Comparison of ENCODE assay signal across 8 cellular contexts in genomic region chr1:86913896-86914634, GRCh38. TPM values are rescaled to one million over a fixed set of nuclear protein-coding genes. Genes with fewer than 3 reads are reported as not detected.
A peak's percentile ranks its signal among the peaks of the same experiment; 100 is the strongest.
DNase-seq lines count a peak whose midpoint lies in the region; TF ChIP-seq lines count a peak whose summit lies in the region.

Gene SELENOF (minus strand): TSS chr1:86914126. CDS start chr1:86914111, 15 bp downstream.

- H3K9me3 ChIP-seq in SJSA1 (replicated peaks) (no peaks in the 10 kb centered on the region), neuron (ENCODE audit: low read length) (no peaks in the 10 kb centered on the region), subcutaneous abdominal adipose tissue (ENCODE audit: control insufficient read depth in 5 of 5, low read length in 5 of 5) (no peaks in the 10 kb centered on the region)

- H2AFZ ChIP-seq in neuron (ENCODE audit: low read depth, low read length): peak within 1 kb of the TSS; percentile 82

- DNase-seq in GM04503 (ENCODE audit: low read depth) (peak; percentile 100), HFF-Myc (ENCODE audit: extremely low read depth, low read depth) (peak; percentile 100), MV-4-11 (lab: John Stamatoyannopoulos, UW) (peak; percentile 100), SJSA1 (ENCODE audit: low read depth in 1 of 2, low spot score in 2 of 2) (peak; percentile 99 to 100), foreskin melanocyte (peak; percentile 100)
- DNase-seq in activated naive CD4-positive, alpha-beta T cell (lab: John Stamatoyannopoulos, UW): peak; percentile 92 to 99 (median 98)

- no peak for TF ChIP-seq CTCF in HFF-Myc (IDR thresholded peaks at IDR 0.05; ENCODE audit: low read depth, low read length, missing control alignments)

- H3K27ac ChIP-seq in SJSA1 (peak within 1 kb of the TSS; percentile 92), subcutaneous abdominal adipose tissue (ENCODE audit: low read depth, low read length) (peak within 1 kb of the TSS; percentile 97)

- H3K9ac ChIP-seq in subcutaneous abdominal adipose tissue (ENCODE audit: low read length in 5 of 5): peak within 1 kb of the TSS; percentile 85 to 100 (median 96)

- H3K4me3 ChIP-seq in HFF-Myc (replicated peaks; ENCODE audit: low read depth, low read length): peak within 1 kb of the TSS; percentile 100
- H3K4me3 ChIP-seq in SJSA1: peak within 1 kb of the TSS; percentile 61
- H3K4me3 ChIP-seq in neuron (ENCODE audit: low read length): peak within 1 kb of the TSS; percentile 98
- peak within 1 kb of the TSS; percentile 95 to 100 (median 99) for H3K4me3 ChIP-seq in subcutaneous abdominal adipose tissue (ENCODE audit: low read depth in 1 of 5, low read length in 5 of 5)

- H3K36me3 ChIP-seq in SJSA1 (peaks cover 3% of the 10 kb centered on the region; the same call in 1 of the 2 replicates), neuron (ENCODE audit: insufficient read depth, low read length) (peaks cover 6% of the 10 kb centered on the region), subcutaneous abdominal adipose tissue (ENCODE audit: control insufficient read depth in 5 of 5, insufficient read depth in 5 of 5, low read length in 5 of 5) (peaks cover 0 to 5% (median 4%) of the 10 kb centered on the region in 5 donors)

- peaks cover 12% of the 10 kb centered on the region; the same call in 1 of the 2 replicates for H3K4me1 ChIP-seq in SJSA1 (replicated peaks)
- H3K4me1 ChIP-seq in neuron (ENCODE audit: insufficient read depth, low read length): peaks cover 17% of the 10 kb centered on the region
- peaks cover 8 to 32% (median 29%) of the 10 kb centered on the region in 5 donors for H3K4me1 ChIP-seq in subcutaneous abdominal adipose tissue (ENCODE audit: control insufficient read depth in 5 of 5, insufficient read depth in 5 of 5, low read length in 5 of 5)

- H3K27me3 ChIP-seq in SJSA1 (replicated peaks): no peaks in the 10 kb centered on the region
- H3K27me3 ChIP-seq in neuron (ENCODE audit: insufficient read depth, low read length): no peaks in the 10 kb centered on the region
- H3K27me3 ChIP-seq in subcutaneous abdominal adipose tissue (ENCODE audit: control insufficient read depth in 5 of 5, insufficient read depth in 4 of 5, low read length in 5 of 5): no peaks in the 10 kb centered on the region

RNA-seq across cellular contexts. Expression of gene SELENOF, which starts in this region (rescaled TPM):
- 309 and 313 TPM in 2 replicates for total RNA-seq in SJSA1 (2014; rRNA removed; shearing (Covaris generic))

Comparison
In these comparisons a context has a peak if more than half of its experiments do, and no peak if none do; other contexts are left out.
1. Peak in every context shown above with its lines: DNase-seq, H3K4me3 ChIP-seq and H3K27ac ChIP-seq.